In the genomic region with DNA sequence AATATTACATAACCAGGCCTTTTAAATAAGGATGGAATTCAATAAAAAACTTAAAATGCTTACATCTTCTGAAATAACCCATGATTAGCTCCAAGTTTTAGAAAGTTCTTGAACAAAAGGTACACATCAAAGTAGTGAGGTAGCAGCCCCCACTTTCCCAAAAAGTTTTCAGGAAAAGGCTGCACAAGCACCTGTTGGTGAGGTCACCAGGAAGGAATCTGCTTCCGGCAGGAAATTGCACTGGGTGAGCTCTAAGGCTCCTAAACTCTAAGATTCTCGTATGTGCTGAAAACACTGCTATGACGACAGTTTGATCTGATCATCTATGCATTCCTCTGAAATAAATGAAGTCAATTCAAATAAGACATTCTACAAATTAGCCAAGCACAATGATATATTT, we compare ENCODE assay signal across 1 cellular context.
TF ChIP-seq lines count a peak whose summit lies in the region.

No MANE protein-coding gene starts in this region.

TF ChIP-seq in SK-N-SH treated with all-trans-retinoic acid at 6 μM for 48 hours, 23 proteins besides CTCF, POLR2A, EP300 and RAD21 (continued from another document):
- TF ChIP-seq ZNF8 (CRISPR knock-in tag; IDR thresholded peaks at IDR 0.05) (no peak), CSDC2 (CRISPR knock-in tag; IDR thresholded peaks at IDR 0.05) (no peak), ISL1 (CRISPR knock-in tag; IDR thresholded peaks at IDR 0.05) (no peak), ZNF565 (CRISPR knock-in tag; conservative IDR thresholded peaks at IDR 0.05; ENCODE audit: low read depth) (no peak), ESRRG (CRISPR knock-in tag; IDR thresholded peaks at IDR 0.05) (no peak), SNAI2 (CRISPR knock-in tag; IDR thresholded peaks at IDR 0.05) (no peak), ZC3H10 (CRISPR knock-in tag; IDR thresholded peaks at IDR 0.05) (no peak)
